ENCODE assay signal across 8 cellular contexts in genomic region chr17:77287432-77288068, GRCh38.
DNase-seq lines count a peak whose midpoint lies in the region; ATAC-seq and TF ChIP-seq lines count a peak whose summit lies in the region.

No MANE protein-coding gene starts in this region.

- no peak for TF ChIP-seq CTCF in coronary artery (IDR thresholded peaks at IDR 0.05)

- ATAC-seq in HG03460 (IDR thresholded peaks at IDR 0.05; ENCODE audit: unreplicated experiment): no peak
- no peak for ATAC-seq in HG02798 (IDR thresholded peaks at IDR 0.05; ENCODE audit: poor library complexity, unreplicated experiment)

- peak overlapping the region; percentile 10 to 57 for H3K27ac ChIP-seq in coronary artery

- DNase-seq in AG08395 (ENCODE audit: low spot score): peak; percentile 93
- DNase-seq in NCI-H2029 treated with DMSO at 0.1 percent for 48 hours (lab: John Stamatoyannopoulos, UW): peak; percentile 65
- no peak for DNase-seq in coronary artery (ENCODE audit: low spot score)
- peak; percentile 83 for DNase-seq in mucosa of gallbladder (ENCODE audit: low spot score)
- DNase-seq in KBM-7: no peak
- no peak for DNase-seq in NCI-H128 (lab: John Stamatoyannopoulos, UW; ENCODE audit: unreplicated experiment)

- no peak overlapping the region for H3K4me3 ChIP-seq in coronary artery

- in situ Hi-C loops in KBM-7 (cut with MboI; ENCODE audit: low pct_unique_long_range_greater_than_20kb, low sequenced_read_pairs): no loop called here

Comparison
In these comparisons a context has a peak if more than half of its experiments do, and no peak if none do; other contexts are left out.
1. DNase-seq: peak in AG08395 (single experiment), NCI-H2029 treated with DMSO at 0.1 percent for 48 hours (single experiment) and mucosa of gallbladder (single experiment); none in coronary artery (single experiment), KBM-7 (single experiment) and NCI-H128 (single experiment).